27 cellular contexts compared by ENCODE assay signal in genomic region chr2:61632276-61633169, GRCh38.
A peak's percentile ranks its signal among the peaks of the same experiment; 100 is the strongest.
DNase-seq lines count a peak whose midpoint lies in the region; ATAC-seq, FAIRE-seq and TF ChIP-seq lines count a peak whose summit lies in the region.
"Had no signal": no experiment of that assay in that cellular context is flagged by ENCODE, and none has a peak within 500 bp of the region (broad histone marks: within the 10 kb centered on the region; RNA-seq: fewer than 3 reads in every experiment).

No MANE protein-coding gene starts in this region.

- no peak overlapping the region for H3K4me3 Mint-ChIP-seq in immature natural killer cell
- H3K4me3 Mint-ChIP-seq: activated T-helper 1 cell treated with anti-CD3 and anti-CD28 coated beads, Interleukin-12 subunit alpha, Interleukin-12 subunit beta, Interleukin-2, Interleukin-4 antibody, amounts not matched to agents 30 ng/mL and 10 ng/mL and 1 ng/mL, durations not matched to agents 14 hours and 24 hours and 36 hours; effector memory CD8-positive, alpha-beta T cell; type B pancreatic cell had no signal

- no peaks in the 10 kb centered on the region for H4K20me1 ChIP-seq in H1 (replicated peaks in 1 of 2; ENCODE audit: control insufficient read depth in 1 of 2, insufficient read depth in 2 of 2, low read length in 2 of 2)

- H3K9ac ChIP-seq in H1 (replicated peaks in 1 of 4; ENCODE audit: extremely low read depth in 1 of 4, low read depth in 3 of 4, low read length in 3 of 4): no peak overlapping the region

- H3K4me1 ChIP-seq in left ventricle myocardium inferior: no peaks in the 10 kb centered on the region
- H3K4me1 ChIP-seq in H1 (replicated peaks in 1 of 4; ENCODE audit: control insufficient read depth in 3 of 4, insufficient read depth in 4 of 4, low read length in 3 of 4): peaks cover 0 to 10% (median 8%) of the 10 kb centered on the region in 4 experiments; a peak in 5 of 7 replicates
- H3K4me1 ChIP-seq in thyroid gland: no peaks in the 10 kb centered on the region
- H3K4me1 ChIP-seq: stomach had no signal

- H2AK5ac ChIP-seq in H1 (ENCODE audit: low read depth, low read length): no peak overlapping the region

- H3K79me1 ChIP-seq in H1 (ENCODE audit: low read depth, low read length): no peaks in the 10 kb centered on the region

- no peak overlapping the region for H3K23ac ChIP-seq in H1 (ENCODE audit: insufficient read length)

- no peak overlapping the region for H3K27ac Mint-ChIP-seq in immature natural killer cell
- H3K27ac Mint-ChIP-seq: activated T-helper 1 cell treated with anti-CD3 and anti-CD28 coated beads, Interleukin-12 subunit alpha, Interleukin-12 subunit beta, Interleukin-2, Interleukin-4 antibody, amounts not matched to agents 30 ng/mL and 10 ng/mL and 1 ng/mL, durations not matched to agents 14 hours and 24 hours and 36 hours; type B pancreatic cell had no signal

- TF ChIP-seq EP300 in H1 (IDR thresholded peaks at IDR 0.05; ENCODE audit: borderline replicate concordance in 1 of 2, low read depth in 2 of 2, low read length in 2 of 2): no peak

- TF ChIP-seq RAD21 in H1 (IDR thresholded peaks at IDR 0.05 in 1 of 2, conservative IDR thresholded peaks at IDR 0.05 in 1 of 2; ENCODE audit: low read depth in 2 of 2, low read length in 2 of 2): no peak

- no peaks in the 10 kb centered on the region for H3K4me1 Mint-ChIP-seq in immature natural killer cell

- ATAC-seq in Right ventricle myocardium superior (ENCODE audit: poor library complexity): no peak
- ATAC-seq: effector memory CD8-positive, alpha-beta T cell; PC-3 had no signal

- intact Hi-C loops in left ventricle myocardium inferior (cut with micrococcal nuclease) (no loop called here), Right ventricle myocardium superior (cut with DNase I) (no loop called here), thyroid gland (cut with DNase I) (no loop called here)

- POLR2A ChIA-PET in H1 (lab: Charles Lee; ENCODE audit: partially characterized antibody): interaction anchor here (0.6 kb wide), 1 partner anchor 9 kb away, joined by 3 read pairs; no protein-coding TSS in a partner anchor

- no peaks in the 10 kb centered on the region for H3K79me2 ChIP-seq in H1 (ENCODE audit: control insufficient read depth in 1 of 2, insufficient read depth in 2 of 2, low read length in 2 of 2)

- H3K14ac ChIP-seq in H1 (ENCODE audit: insufficient read length): no peak overlapping the region

- H3K23me2 ChIP-seq in H1 (ENCODE audit: low read depth, low read length): peaks cover 4% of the 10 kb centered on the region; the same call in 1 of the 2 replicates

- H2BK20ac ChIP-seq in H1 (ENCODE audit: low read length): no peak overlapping the region; the same call in 1 of the 2 replicates

- H4K91ac ChIP-seq in H1 (replicated peaks; ENCODE audit: insufficient read length, low read length): no peak overlapping the region

- no peak overlapping the region for H3K27ac ChIP-seq in left ventricle myocardium inferior (replicated peaks)
- no peak overlapping the region for H3K27ac ChIP-seq in H1 (ENCODE audit: low read depth, low read length)
- peak overlapping the region in 1 of 3 donors; percentile 52 for H3K27ac ChIP-seq in thyroid gland
- H3K27ac ChIP-seq: stomach had no signal

- H3K27me3 ChIP-seq in left ventricle myocardium inferior (ENCODE audit: low read depth) (no peaks in the 10 kb centered on the region), H1 (replicated peaks in 1 of 4; ENCODE audit: control insufficient read depth in 3 of 4, extremely low read depth in 1 of 4, insufficient read depth in 3 of 4, low read length in 3 of 4) (no peaks in the 10 kb centered on the region), thyroid gland (no peaks in the 10 kb centered on the region)
- H3K27me3 ChIP-seq: stomach had no signal

- H2BK5ac ChIP-seq in H1 (ENCODE audit: low read depth, low read length): no peak overlapping the region; the same call in 1 of the 2 replicates

- DNase-seq in left ventricle myocardium inferior (no peak), Right ventricle myocardium superior (no peak), H1 (ENCODE audit: low read depth in 1 of 2, low spot score in 2 of 2) (no peak), kidney tubule cell (ENCODE audit: low spot score) (peak; percentile 58), thyroid gland (peak; percentile 48 to 71), immature natural killer cell (no peak), GM12891 (ENCODE audit: insufficient read length, low spot score) (no peak), DMS53 (lab: John Stamatoyannopoulos, UW) (no peak)
- DNase-seq: activated naive CD4-positive, alpha-beta T cell treated with anti-CD3 and anti-CD28 coated beads, Interleukin-2, amount 50 U/mL, for 16 hours; aorta; cerebellar nuclear complex; COR-L47; DND-41; effector memory CD8-positive, alpha-beta T cell; head of caudate nucleus; NCI-H1092; NCI-H187 treated with DMSO at 0.1 percent for 48 hours; NCI-H345; nucleus accumbens; retina; SHP77; stomach; T1000 had no signal

- WGBS in H1 (ENCODE audit: extremely low coverage in 1 of 2, insufficient coverage in 1 of 2, insufficient read length in 1 of 2, insufficient replicate concordance in 2 of 2, low coverage in 1 of 2, low lambda C conversion rate in 2 of 2, missing lambda C conversion rate in 1 of 2), 2 experiments: 76% methylated on average over 17 of the region's 17 CpGs; no CpG with 5 or more reads in 1 of the 2 experiments
- WGBS in thyroid gland, 2 donors: 56 to 63% methylated on average over 16 to 17 of the region's 17 CpGs

- no peak overlapping the region for H4K5ac ChIP-seq in H1 (ENCODE audit: insufficient read length, low read depth, low read length)

- peak overlapping the region; percentile 36 for H3K4me3 ChIP-seq in left ventricle myocardium inferior
- no peak overlapping the region for H3K4me3 ChIP-seq in H1 (ENCODE audit: extremely low read depth in 1 of 4, insufficient read depth in 2 of 4, low read depth in 3 of 4, low read length in 4 of 4)
- H3K4me3 ChIP-seq in thyroid gland (replicated peaks in 1 of 3): no peak overlapping the region
- H3K4me3 ChIP-seq: stomach had no signal

- H3K36me3 Mint-ChIP-seq in immature natural killer cell: no peaks in the 10 kb centered on the region
- H3K36me3 Mint-ChIP-seq: type B pancreatic cell had no signal

- TF ChIP-seq CTCF in left ventricle myocardium inferior (IDR thresholded peaks at IDR 0.05; ENCODE audit: borderline replicate concordance): no peak
- no peak for TF ChIP-seq CTCF in H1 (IDR thresholded peaks at IDR 0.05; ENCODE audit: control extremely low read depth in 1 of 3, insufficient read depth in 1 of 3, low read depth in 1 of 3, low read length in 3 of 3)
- no peak for TF ChIP-seq CTCF in thyroid gland (IDR thresholded peaks at IDR 0.05)

- H2BK120ac ChIP-seq in H1 (replicated peaks; ENCODE audit: low read depth, low read length): no peak overlapping the region

- H2BK12ac ChIP-seq in H1 (ENCODE audit: low read depth, low read length): peak overlapping the region; percentile 33; the same call in 1 of the 2 replicates

- H4K8ac ChIP-seq in H1 (ENCODE audit: extremely low read depth, insufficient read depth, low read length): no peak overlapping the region

- FAIRE-seq in H1 (lab: Jason Lieb, UNC) (no peak), GM12891 (lab: Jason Lieb, UNC) (no peak)
- FAIRE-seq: GM12892 had no signal

- H3K4me2 ChIP-seq in H1 (ENCODE audit: insufficient read depth in 1 of 2, low read depth in 2 of 2, low read length in 2 of 2): no peak overlapping the region

- no peak overlapping the region for H3K56ac ChIP-seq in H1 (replicated peaks; ENCODE audit: insufficient read length, low read depth, low read length)

- no peak for TF ChIP-seq POLR2A in H1 (IDR thresholded peaks at IDR 0.05; ENCODE audit: control extremely low read depth in 1 of 2, low read depth in 2 of 2, low read length in 2 of 2)
- no peak for TF ChIP-seq POLR2A in thyroid gland (IDR thresholded peaks at IDR 0.05)
- no peak for TF ChIP-seq POLR2A in GM12891 (IDR thresholded peaks at IDR 0.05; ENCODE audit: low read depth, low read length)

- H3K9me3 ChIP-seq in left ventricle myocardium inferior (replicated peaks) (no peaks in the 10 kb centered on the region), H1 (ENCODE audit: insufficient read depth in 2 of 2, low read depth in 1 of 2, low read length in 1 of 2) (no peaks in the 10 kb centered on the region), thyroid gland (no peaks in the 10 kb centered on the region)
- H3K9me3 ChIP-seq: stomach had no signal

- no peak overlapping the region for H3K4ac ChIP-seq in H1 (replicated peaks; ENCODE audit: insufficient read length, low read depth, low read length)

- H2BK15ac ChIP-seq in H1 (ENCODE audit: low read length): no peak overlapping the region

- H2AFZ ChIP-seq in H1 (ENCODE audit: low read length): no peak overlapping the region

- no peaks in the 10 kb centered on the region for H3K9me3 Mint-ChIP-seq in immature natural killer cell
- H3K9me3 Mint-ChIP-seq: activated T-helper 1 cell treated with anti-CD3 and anti-CD28 coated beads, Interleukin-12 subunit alpha, Interleukin-12 subunit beta, Interleukin-2, Interleukin-4 antibody, amounts not matched to agents 30 ng/mL and 10 ng/mL and 1 ng/mL, durations not matched to agents 14 hours and 24 hours and 36 hours; effector memory CD8-positive, alpha-beta T cell; type B pancreatic cell had no signal

- H3K27me3 Mint-ChIP-seq in immature natural killer cell (ENCODE audit: low read depth in 3 of 3): peaks cover 0 to 2% (median 0%) of the 10 kb centered on the region in 3 donors
- H3K27me3 Mint-ChIP-seq: type B pancreatic cell had no signal

- CTCF ChIA-PET in H1 (lab: Charles Lee; ENCODE audit: partially characterized antibody): interaction anchor here (1.4 kb wide), 1 partner anchor 44 kb away, joined by 3 read pairs; no protein-coding TSS in a partner anchor

- H3K18ac ChIP-seq in H1 (ENCODE audit: extremely low read depth, low read length): no peak overlapping the region; the same call in 1 of the 2 replicates

- H3K36me3 ChIP-seq in left ventricle myocardium inferior: no peaks in the 10 kb centered on the region
- H3K36me3 ChIP-seq in H1 (ENCODE audit: control insufficient read depth in 2 of 4, insufficient read depth in 4 of 4, low read length in 3 of 4): no peaks in the 10 kb centered on the region
- no peaks in the 10 kb centered on the region for H3K36me3 ChIP-seq in thyroid gland
- H3K36me3 ChIP-seq: stomach had no signal

TF ChIP-seq in H1, 55 proteins besides CTCF, POLR2A, EP300 and RAD21 (continues in another document):
- TF ChIP-seq PHF8 (conservative IDR thresholded peaks at IDR 0.05; ENCODE audit: low read depth, low read length) (no peak), BCL11A (IDR thresholded peaks at IDR 0.05; ENCODE audit: low read depth in 2 of 2, low read length in 2 of 2) (no peak), BRCA1 (IDR thresholded peaks at IDR 0.05; ENCODE audit: low read depth, low read length) (no peak), TEAD4 (IDR thresholded peaks at IDR 0.05; ENCODE audit: low read depth, low read length) (no peak), JUND (IDR thresholded peaks at IDR 0.05; ENCODE audit: low read length) (no peak)

TF ChIP-seq in GM12891, 5 proteins besides CTCF, POLR2A, EP300 and RAD21:
- TF ChIP-seq SPI1 (IDR thresholded peaks at IDR 0.05; ENCODE audit: low read depth, low read length): no peak
- no peak for TF ChIP-seq PAX5 (IDR thresholded peaks at IDR 0.05; ENCODE audit: insufficient read depth, low read length, severe bottlenecking)
- TF ChIP-seq TAF1 (IDR thresholded peaks at IDR 0.05; ENCODE audit: low read depth, low read length): no peak
- TF ChIP-seq POU2F2 (IDR thresholded peaks at IDR 0.05; ENCODE audit: low read depth, low read length): no peak
- no peak for TF ChIP-seq POLR2AphosphoS5 (IDR thresholded peaks at IDR 0.05; ENCODE audit: low read depth, low read length)
TF ChIP-seq in GM12891: peak in this region for 0.

Comparison
In these comparisons a context has a peak if more than half of its experiments do, and no peak if none do; other contexts are left out.
1. DNase-seq: peak in kidney tubule cell (single experiment) and thyroid gland (2 of 2); none in left ventricle myocardium inferior (single experiment), Right ventricle myocardium superior (single experiment), H1 (0 of 2), immature natural killer cell (0 of 3), GM12891 (single experiment) and DMS53 (single experiment).